ENCODE assay signal across 25 cellular contexts in the genomic region with DNA sequence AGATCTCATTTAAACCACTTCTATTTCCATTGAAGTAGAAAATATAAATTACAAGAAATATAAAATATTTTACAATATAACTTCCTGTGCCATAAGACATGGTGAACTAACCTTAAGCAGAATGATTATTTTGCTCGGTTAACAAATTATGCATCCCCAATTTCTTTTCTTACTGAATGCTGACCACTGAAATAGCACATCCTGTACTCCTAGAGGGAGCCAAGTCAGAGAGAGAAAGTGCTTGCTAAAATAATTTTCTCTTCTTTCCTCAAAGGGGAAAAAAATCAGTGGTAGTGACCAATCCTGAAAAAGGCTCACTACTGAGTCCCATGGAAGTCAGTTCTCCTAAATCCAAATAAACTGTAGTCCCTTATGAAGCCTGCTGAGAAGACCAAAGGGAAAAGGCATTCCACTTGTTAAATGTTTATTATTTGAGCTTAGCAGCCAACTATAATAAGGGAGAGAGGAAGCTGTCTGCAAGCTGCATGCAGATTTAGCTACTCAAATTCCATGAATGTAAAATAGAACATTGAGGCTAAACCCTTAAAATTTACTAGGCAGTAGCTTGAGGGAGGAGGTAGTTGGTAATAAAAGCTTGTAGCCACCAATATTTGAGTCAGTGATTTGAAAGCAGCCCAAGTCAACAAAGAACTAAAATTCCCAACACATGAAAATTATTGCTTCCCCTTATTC. TPM values are rescaled to one million over a fixed set of nuclear protein-coding genes. Genes with fewer than 3 reads are reported as not detected.
A peak's percentile ranks its signal among the peaks of the same experiment; 100 is the strongest.
DNase-seq lines count a peak whose midpoint lies in the region; ATAC-seq and TF ChIP-seq lines count a peak whose summit lies in the region.
"Had no signal": no experiment of that assay in that cellular context is flagged by ENCODE, and none has a peak within 500 bp of the region (broad histone marks: within the 10 kb centered on the region; RNA-seq: fewer than 3 reads in every experiment).

No MANE protein-coding gene starts in this region.

- peak overlapping the region; percentile 69 for H3K4me2 ChIP-seq in osteoblast (ENCODE audit: insufficient read depth, low read length)

- TF ChIP-seq POLR2A in gastroesophageal sphincter (IDR thresholded peaks at IDR 0.05): no peak

- H4K20me1 ChIP-seq in osteoblast (ENCODE audit: insufficient read depth, low read length): no peaks in the 10 kb centered on the region

- H3K27ac ChIP-seq in gastroesophageal sphincter (peak overlapping the region; percentile 25 to 46 (median 40)), osteoblast (ENCODE audit: low read depth, low read length) (peak overlapping the region; percentile 48)
- H3K27ac ChIP-seq: 22Rv1, cardiac muscle cell, pancreas, Peyer's patch, right lobe of liver had no signal

- peak; percentile 52 for ATAC-seq in Right ventricle myocardium inferior
- no peak for ATAC-seq in gastroesophageal sphincter
- ATAC-seq: esophagus mucosa, pancreas, right lobe of liver had no signal

- H3K36me3 ChIP-seq in gastroesophageal sphincter (peaks cover 0 to 18% of the 10 kb centered on the region in 2 donors), osteoblast (ENCODE audit: insufficient read depth, low read length) (no peaks in the 10 kb centered on the region)
- H3K36me3 ChIP-seq: cardiac muscle cell, pancreas, Peyer's patch, right lobe of liver had no signal

- H3K4me3 ChIP-seq in gastroesophageal sphincter: no peak overlapping the region
- peak overlapping the region; percentile 33 for H3K4me3 ChIP-seq in osteoblast (ENCODE audit: insufficient read depth, low read length)
- H3K4me3 ChIP-seq: cardiac muscle cell, pancreas, Peyer's patch, right lobe of liver had no signal

- TF ChIP-seq CTCF in gastroesophageal sphincter (IDR thresholded peaks at IDR 0.05) (no peak), osteoblast (IDR thresholded peaks at IDR 0.05; ENCODE audit: extremely low read depth, low read depth, low read length) (no peak)

- peaks cover 4 to 11% (median 7%) of the 10 kb centered on the region in 3 donors for H3K4me1 ChIP-seq in gastroesophageal sphincter
- peaks cover 25% of the 10 kb centered on the region for H3K4me1 ChIP-seq in osteoblast (ENCODE audit: insufficient read depth, low read length)
- H3K4me1 ChIP-seq: pancreas had no signal

- H3K27me3 ChIP-seq in gastroesophageal sphincter (no peaks in the 10 kb centered on the region), osteoblast (ENCODE audit: insufficient read depth, low read length) (no peaks in the 10 kb centered on the region)
- H3K27me3 ChIP-seq: cardiac muscle cell, pancreas, Peyer's patch, right lobe of liver had no signal

- DNase-seq in Right ventricle myocardium inferior (ENCODE audit: missing footprints) (no peak), cardiac septum (ENCODE audit: low spot score) (no peak), osteoblast (ENCODE audit: insufficient read length, low spot score, missing footprints) (peak; percentile 53), NCI-H82 (lab: John Stamatoyannopoulos, UW) (no peak), HuH-7 (ENCODE audit: low spot score) (no peak), AG20443 (ENCODE audit: low spot score) (no peak)
- no peak for DNase-seq in activated T-cell treated with anti-CD3 and anti-CD28 coated beads, Interleukin-2, amount 50 U/mL, for 48 hours
- DNase-seq: activated CD4-positive, alpha-beta T cell treated with anti-CD3 and anti-CD28 coated beads, Interleukin-2, amount 10 ng/mL, durations not matched to agents 24 days and 14 days; activated effector memory CD4-positive, alpha-beta T cell treated with anti-CD3 and anti-CD28 coated beads, Interleukin-2, amount 50 U/mL, for 16 hours; anterior cingulate cortex; Calu3; cortex of kidney; DMS79; GDM1; HCEC 1CT; NCI-H146; NCI-H2107; pancreas; Peyer's patch; right lobe of liver; stimulated activated CD4-positive, alpha-beta T cell treated with anti-CD3 and anti-CD28 coated beads, Interleukin-4, amount 100 ng/mL, for 24 hours had no signal

- peak overlapping the region; percentile 17 for H2AFZ ChIP-seq in osteoblast (ENCODE audit: low read length)

- 43 to 56% methylated on average over 1 of the region's 1 CpG for WGBS in gastroesophageal sphincter (ENCODE audit: low coverage in 1 of 2), 2 donors

- TF ChIP-seq EP300 in gastroesophageal sphincter (IDR thresholded peaks at IDR 0.05): no peak

- H3K9me3 ChIP-seq in gastroesophageal sphincter: no peaks in the 10 kb centered on the region
- H3K9me3 ChIP-seq in osteoblast (ENCODE audit: low read depth, low read length): no peaks in the 10 kb centered on the region
- H3K9me3 ChIP-seq: pancreas, Peyer's patch, right lobe of liver had no signal

- H3K79me2 ChIP-seq in osteoblast (ENCODE audit: insufficient read depth, low read length): no peaks in the 10 kb centered on the region

- intact Hi-C loops in Right ventricle myocardium inferior (cut with DNase I): no loop called here
- intact Hi-C loops in cardiac septum (cut with DNase I): no loop called here

RNA-seq across cellular contexts. Expression of a gene that starts 33.1 kb away (rescaled TPM):
- total RNA-seq in Right ventricle myocardium inferior: 1.4 TPM
- total RNA-seq in cardiac septum: 1.1 TPM
- 1 to 10 TPM; 3.0 to 5.0 (median 3.9) TPM for total RNA-seq in gastroesophageal sphincter
- 4.3 and 5.0 TPM in 2 replicates for total RNA-seq in osteoblast
